ENCODE assay signal across 23 cellular contexts in the genomic region with DNA sequence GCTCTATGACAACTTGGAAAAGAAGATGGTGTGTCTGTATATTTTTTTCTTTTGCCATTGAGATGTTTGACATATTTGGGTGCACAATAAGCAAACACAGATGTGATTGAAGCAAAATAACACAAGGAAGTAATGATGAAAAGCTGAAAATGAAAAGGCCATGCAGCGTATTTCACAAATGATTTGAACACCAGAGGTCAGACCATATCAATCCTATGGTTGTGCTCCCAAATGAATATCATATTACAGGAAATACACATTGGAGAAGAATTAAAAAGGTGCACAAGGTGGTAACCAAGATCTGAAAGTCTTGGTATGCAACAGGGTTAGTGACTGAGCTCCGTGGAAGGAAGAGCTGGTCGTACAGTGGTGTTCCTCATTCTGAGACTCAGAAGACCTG.
DNase-seq lines count a peak whose midpoint lies in the region; ATAC-seq and TF ChIP-seq lines count a peak whose summit lies in the region.
"Had no signal": no experiment of that assay in that cellular context is flagged by ENCODE, and none has a peak within 500 bp of the region (broad histone marks: within the 10 kb centered on the region; RNA-seq: fewer than 3 reads in every experiment).

No MANE protein-coding gene starts in this region.

- H4K20me1 ChIP-seq in SK-N-SH (ENCODE audit: insufficient read depth) = no peaks in the 10 kb centered on the region

- H3K4me1 ChIP-seq in SK-N-SH (ENCODE audit: control insufficient read depth in 1 of 2, insufficient read depth in 2 of 2, low read depth in 1 of 2, low read length in 1 of 2) (peaks cover 2 to 10% of the 10 kb centered on the region in 2 experiments; a peak in 3 of 4 replicates), Peyer's patch (peaks cover 0 to 15% (median 0%) of the 10 kb centered on the region in 4 donors)

- 66% methylated on average over 3 of the region's 3 CpGs for WGBS in SK-N-SH (ENCODE audit: low lambda C conversion rate)

- DNase-seq in SK-N-SH = no peak
- DNase-seq in HT-29 (ENCODE audit: low spot score) = peak; percentile 39
- DNase-seq in choroid plexus epithelial cell (ENCODE audit: low read depth) = no peak
- no peak for DNase-seq in C1 segment of cervical spinal cord (lab: John Stamatoyannopoulos, UW)
- DNase-seq in cerebellar cortex (ENCODE audit: low spot score) = no peak
- DNase-seq in Peyer's patch = no peak
- DNase-seq: AML-193, DND-41, KG1, NCI-H1105 treated with DMSO at 0.1 percent for 48 hours, NCI-H1694, NCI-H2081 treated with DMSO at 0.1 percent for 48 hours, NCI-H446, NCI-H526, PC-9, SIG-M5, T-cell had no signal

- no peaks in the 10 kb centered on the region for H3K9me2 ChIP-seq in SK-N-SH

- H3K36me3 Mint-ChIP-seq in nephron (ENCODE audit: low read depth) = no peaks in the 10 kb centered on the region
- H3K36me3 Mint-ChIP-seq: CD14-positive monocyte, T-cell had no signal

- no peak overlapping the region for H3K4me2 ChIP-seq in SK-N-SH
- H3K4me2 ChIP-seq: PC-9 had no signal

- no peak for ATAC-seq in SK-N-SH treated with all-trans-retinoic acid at 6 μM for 48 hours
- ATAC-seq: GM12878, T-cell had no signal

- peaks cover 7% of the 10 kb centered on the region for H3F3A ChIP-seq in SK-N-SH (replicated peaks; ENCODE audit: insufficient read depth)

- TF ChIP-seq CTCF in SK-N-SH (IDR thresholded peaks at IDR 0.05) (no peak), choroid plexus epithelial cell (conservative IDR thresholded peaks at IDR 0.05; ENCODE audit: low read depth, low read length) (peak; percentile 11), nephron (IDR thresholded peaks at IDR 0.05; ENCODE audit: unreplicated experiment in 3 of 3) (no peak), Peyer's patch (IDR thresholded peaks at IDR 0.05) (no peak)

- TF ChIP-seq RAD21 in SK-N-SH (IDR thresholded peaks at IDR 0.05; ENCODE audit: low read length) = no peak

- no peaks in the 10 kb centered on the region for H3K79me2 ChIP-seq in SK-N-SH (ENCODE audit: insufficient read depth)

- no peak for TF ChIP-seq POLR2A in Peyer's patch (IDR thresholded peaks at IDR 0.05)

- POLR2A ChIA-PET in SK-N-SH (lab: Yijun Ruan, JAX) = no interaction called here

- H3K27me3 ChIP-seq in SK-N-SH (ENCODE audit: insufficient read depth) (no peaks in the 10 kb centered on the region), Peyer's patch (no peaks in the 10 kb centered on the region)

- H3K4me3 ChIP-seq in SK-N-SH (ENCODE audit: low read depth in 2 of 2, low read length in 1 of 2) = no peak overlapping the region
- H3K4me3 ChIP-seq in choroid plexus epithelial cell (ENCODE audit: low read depth, low read length) = no peak overlapping the region
- H3K4me3 ChIP-seq in Peyer's patch = no peak overlapping the region
- H3K4me3 ChIP-seq: GM12878, PC-9 had no signal

- H3K27ac ChIP-seq in SK-N-SH (ENCODE audit: low read depth in 2 of 2, low read length in 1 of 2) (no peak overlapping the region), Peyer's patch (no peak overlapping the region)
- H3K27ac ChIP-seq: 22Rv1, PC-9, RWPE1 had no signal

- H3K9me3 ChIP-seq in SK-N-SH (no peaks in the 10 kb centered on the region), Peyer's patch (no peaks in the 10 kb centered on the region)

- no peaks in the 10 kb centered on the region for H3K36me3 ChIP-seq in SK-N-SH (replicated peaks in 1 of 2; ENCODE audit: control insufficient read depth in 1 of 2, insufficient read depth in 2 of 2, low read length in 1 of 2)
- H3K36me3 ChIP-seq in Peyer's patch = no peaks in the 10 kb centered on the region

- no peak overlapping the region for H3K9ac ChIP-seq in SK-N-SH

- H3K4me1 Mint-ChIP-seq in nephron = peaks cover 20% of the 10 kb centered on the region
- H3K4me1 Mint-ChIP-seq: CD14-positive monocyte, T-cell had no signal

- peak overlapping the region; percentile 24; the same call in 1 of the 2 replicates for H2AFZ ChIP-seq in SK-N-SH (ENCODE audit: low read depth)
- H2AFZ ChIP-seq: PC-9 had no signal

- CTCF ChIA-PET in SK-N-SH (lab: Yijun Ruan, JAX) = no interaction called here

- no peak overlapping the region for H3K4me3 Mint-ChIP-seq in nephron
- H3K4me3 Mint-ChIP-seq: CD14-positive monocyte, T-cell had no signal

- H3K27ac Mint-ChIP-seq in nephron = peak overlapping the region in 2 of 3 experiments; percentile 9 to 16
- H3K27ac Mint-ChIP-seq: CD14-positive monocyte, T-cell had no signal

- no peaks in the 10 kb centered on the region for H3K9me3 Mint-ChIP-seq in nephron
- H3K9me3 Mint-ChIP-seq: CD14-positive monocyte, T-cell had no signal

- peaks cover 4% of the 10 kb centered on the region for H3K27me3 Mint-ChIP-seq in nephron (ENCODE audit: low read depth)

- no peak for TF ChIP-seq EP300 in SK-N-SH (IDR thresholded peaks at IDR 0.05; ENCODE audit: borderline replicate concordance in 1 of 2, low read depth in 1 of 2, low read length in 1 of 2)

TF ChIP-seq in SK-N-SH, 30 proteins besides CTCF, POLR2A, EP300 and RAD21:
- TF ChIP-seq RXRA (IDR thresholded peaks at IDR 0.05; ENCODE audit: borderline replicate concordance, low read depth) = no peak
- no peak for TF ChIP-seq GATA2 (CRISPR knock-in tag; IDR thresholded peaks at IDR 0.05)
- TF ChIP-seq MAX (IDR thresholded peaks at IDR 0.05; ENCODE audit: low read depth) = no peak

TF ChIP-seq in SK-N-SH treated with all-trans-retinoic acid at 6 μM for 48 hours, 23 proteins besides CTCF, POLR2A, EP300 and RAD21 (continues in another document):
- no peak for TF ChIP-seq ZC3H10 (CRISPR knock-in tag; IDR thresholded peaks at IDR 0.05)
- no peak for TF ChIP-seq PPARA (CRISPR knock-in tag; IDR thresholded peaks at IDR 0.05; ENCODE audit: borderline replicate concordance)
- TF ChIP-seq TCF4 (CRISPR knock-in tag; IDR thresholded peaks at IDR 0.05; ENCODE audit: borderline replicate concordance) = no peak
- TF ChIP-seq TSHZ2 (CRISPR knock-in tag; IDR thresholded peaks at IDR 0.05) = no peak
- TF ChIP-seq ISL1 (CRISPR knock-in tag; IDR thresholded peaks at IDR 0.05) = no peak
- no peak for TF ChIP-seq TOX (CRISPR knock-in tag; IDR thresholded peaks at IDR 0.05; ENCODE audit: borderline replicate concordance)
- TF ChIP-seq, protein P1, sequence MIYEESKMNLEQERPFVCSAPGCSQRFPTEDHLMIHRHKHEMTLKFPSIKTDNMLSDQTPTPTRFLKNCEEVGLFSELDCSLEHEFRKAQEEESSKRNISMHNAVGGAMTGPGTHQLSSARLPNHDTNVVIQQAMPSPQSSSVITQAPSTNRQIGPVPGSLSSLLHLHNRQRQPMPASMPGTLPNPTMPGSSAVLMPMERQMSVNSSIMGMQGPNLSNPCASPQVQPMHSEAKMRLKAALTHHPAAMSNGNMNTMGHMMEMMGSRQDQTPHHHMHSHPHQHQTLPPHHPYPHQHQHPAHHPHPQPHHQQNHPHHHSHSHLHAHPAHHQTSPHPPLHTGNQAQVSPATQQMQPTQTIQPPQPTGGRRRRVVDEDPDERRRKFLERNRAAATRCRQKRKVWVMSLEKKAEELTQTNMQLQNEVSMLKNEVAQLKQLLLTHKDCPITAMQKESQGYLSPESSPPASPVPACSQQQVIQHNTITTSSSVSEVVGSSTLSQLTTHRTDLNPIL (CRISPR knock-in tag; IDR thresholded peaks at IDR 0.05; ENCODE audit: low read depth) = no peak
- TF ChIP-seq ZNF565 (CRISPR knock-in tag; conservative IDR thresholded peaks at IDR 0.05; ENCODE audit: low read depth) = no peak
- no peak for TF ChIP-seq GLIS3 (CRISPR knock-in tag; IDR thresholded peaks at IDR 0.05)
- TF ChIP-seq ZFP3 (CRISPR knock-in tag; IDR thresholded peaks at IDR 0.05) = no peak
- no peak for TF ChIP-seq CSRNP3 (CRISPR knock-in tag; IDR thresholded peaks at IDR 0.05)
